In genomic region chr13:44917589-44918322, GRCh38 we compare ENCODE assay signal across 1 cellular context.
TF ChIP-seq lines count a peak whose summit lies in the region.

No MANE protein-coding gene starts in this region.

TF ChIP-seq in K562, 482 proteins besides CTCF, POLR2A, EP300 and RAD21 (continued from another document and continues in another):
- TF ChIP-seq MYNN (IDR thresholded peaks at IDR 0.05) (no peak), MYNN (CRISPR knock-in tag; IDR thresholded peaks at IDR 0.05) (no peak), HIVEP1 (CRISPR knock-in tag; IDR thresholded peaks at IDR 0.05) (no peak), RNF2 (IDR thresholded peaks at IDR 0.05) (peak; percentile 43; the same call in 1 of the 2 replicates), L3MBTL2 (IDR thresholded peaks at IDR 0.05) (peak; percentile 97), ZNF24 (IDR thresholded peaks at IDR 0.05) (peak; percentile 52; the same call in 1 of the 2 replicates), FOXK2 (conservative IDR thresholded peaks at IDR 0.05 in 1 of 2, IDR thresholded peaks at IDR 0.05 in 1 of 2; ENCODE audit: low read depth in 2 of 2) (peak; percentile 64 to 73), TFE3 (CRISPR knock-in tag; IDR thresholded peaks at IDR 0.05) (no peak), ZNF518B (CRISPR knock-in tag; IDR thresholded peaks at IDR 0.05) (no peak), SIRT6 (IDR thresholded peaks at IDR 0.05; ENCODE audit: low read depth, low read length) (no peak), SNIP1 (IDR thresholded peaks at IDR 0.05; ENCODE audit: low read depth) (no peak), HNRNPUL1 (IDR thresholded peaks at IDR 0.05; ENCODE audit: low read length) (no peak), ZNF584 (CRISPR knock-in tag; IDR thresholded peaks at IDR 0.05; ENCODE audit: low read depth) (no peak), ELK3 (CRISPR knock-in tag; IDR thresholded peaks at IDR 0.05) (no peak), USF1 (CRISPR knock-in tag; IDR thresholded peaks at IDR 0.05) (no peak), ZNF165 (CRISPR knock-in tag; IDR thresholded peaks at IDR 0.05; ENCODE audit: borderline replicate concordance) (no peak), BHLHE40 (IDR thresholded peaks at IDR 0.05; ENCODE audit: low read length) (peak; percentile 54), ARNT (IDR thresholded peaks at IDR 0.05) (0 out of 4 replicates have a peak, but pooled peaks of 1 of the 2 experiments have one; percentile 26), CBX8 (IDR thresholded peaks at IDR 0.05; ENCODE audit: borderline replicate concordance, extremely low read depth, low read depth, low read length, poor library complexity, severe bottlenecking) (no peak), CUX1 (CRISPR knock-in tag; IDR thresholded peaks at IDR 0.05) (no peak), GTF3C2 (IDR thresholded peaks at IDR 0.05; ENCODE audit: borderline replicate concordance, extremely low read depth, insufficient read length) (peak; percentile 59), ATF4 (CRISPR knock-in tag; IDR thresholded peaks at IDR 0.05) (no peak), ZNF354B (CRISPR knock-in tag; IDR thresholded peaks at IDR 0.05) (no peak), NCOA2 (IDR thresholded peaks at IDR 0.05; ENCODE audit: partially characterized antibody in 2 of 2) (no peak), TAF9B (IDR thresholded peaks at IDR 0.05; ENCODE audit: partially characterized antibody) (no peak), KAT8 (IDR thresholded peaks at IDR 0.05; ENCODE audit: low read depth) (no peak), CHAMP1 (IDR thresholded peaks at IDR 0.05) (no peak), ZBED1 (IDR thresholded peaks at IDR 0.05) (no peak), ZNF561 (CRISPR knock-in tag; conservative IDR thresholded peaks at IDR 0.05) (no peak), COPS2 (conservative IDR thresholded peaks at IDR 0.05) (no peak), ZNF280B (CRISPR knock-in tag; IDR thresholded peaks at IDR 0.05) (no peak), E2F6 (IDR thresholded peaks at IDR 0.05; ENCODE audit: borderline replicate concordance in 1 of 2, extremely low read depth in 1 of 2, insufficient read depth in 1 of 2, insufficient read length in 1 of 2, low read depth in 1 of 2, low read length in 1 of 2, poor library complexity in 1 of 2, severe bottlenecking in 1 of 2) (peak; percentile 79 to 89), HCFC1 (IDR thresholded peaks at IDR 0.05; ENCODE audit: low read depth, low read length) (peak; percentile 75)
